In the genomic region with DNA sequence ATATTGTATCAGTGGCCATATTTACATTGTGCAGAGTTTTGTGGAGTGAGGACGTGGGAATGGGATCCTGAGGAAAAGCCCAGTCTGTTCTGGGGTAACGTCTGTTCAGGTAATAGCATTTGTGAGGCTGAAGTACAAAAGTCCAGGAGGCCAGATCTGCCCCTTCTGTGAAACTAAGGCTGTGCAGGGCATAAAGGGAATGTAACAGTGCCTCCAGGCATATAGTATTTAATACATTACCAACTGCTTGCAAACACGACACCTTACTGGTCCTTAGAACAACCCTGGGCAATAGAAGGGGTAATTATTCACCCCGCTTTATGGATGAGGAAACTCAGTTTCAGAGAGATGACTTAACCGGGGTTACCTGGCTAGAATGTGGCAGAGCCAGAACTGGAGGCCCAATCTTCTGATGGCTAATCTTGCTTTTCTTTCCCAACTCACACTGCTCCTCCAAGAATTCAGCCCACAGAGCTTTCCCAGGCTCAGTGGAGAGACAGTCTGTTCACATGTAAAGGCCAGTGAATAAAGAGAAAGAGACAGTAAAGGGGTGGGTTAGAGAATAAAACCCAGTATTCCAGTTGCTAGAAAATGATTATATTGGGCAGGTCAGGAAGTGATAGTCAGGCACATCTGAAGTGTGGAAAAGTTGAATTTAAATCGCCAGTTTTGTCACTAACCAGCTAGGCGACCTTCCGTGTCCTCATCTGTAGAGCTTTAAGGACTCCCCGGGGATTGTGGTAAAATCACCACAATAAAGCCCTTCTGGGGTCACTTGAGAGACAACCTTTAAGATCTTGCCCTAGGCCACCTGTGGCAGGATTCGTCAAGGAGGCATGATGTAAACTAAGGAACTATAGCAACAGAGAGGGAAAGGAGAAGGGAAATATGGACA, we compare ENCODE assay signal across 21 cellular contexts.
DNase-seq lines count a peak whose midpoint lies in the region; ATAC-seq and TF ChIP-seq lines count a peak whose summit lies in the region.
"Had no signal": no experiment of that assay in that cellular context is flagged by ENCODE, and none has a peak within 500 bp of the region (broad histone marks: within the 10 kb centered on the region; RNA-seq: fewer than 3 reads in every experiment).

No MANE protein-coding gene starts in this region.

- H3K27ac Mint-ChIP-seq in GM23338 (no peak overlapping the region), neural crest cell (ENCODE audit: unreplicated experiment) (peak overlapping the region; percentile 87)
- H3K27ac Mint-ChIP-seq: activated CD4-positive, alpha-beta memory T cell treated with anti-CD3 and anti-CD28 coated beads, Interleukin-2, amount 10 ng/mL, durations not matched to agents 7 days and 5 days; activated naive CD4-positive, alpha-beta T cell treated with anti-CD3 and anti-CD28 coated beads, Interleukin-2, amount 50 U/mL, for 24 hours; HFFc6; T-helper 1 cell treated with Interleukin-12 subunit alpha and Interleukin-12 subunit beta and Interleukin-4 antibody, amounts not matched to agents 30 μg/mL and 1 μg/mL, for 36 hours had no signal

- H3K9me3 ChIP-seq in Panc1 (ENCODE audit: control insufficient read depth, insufficient read depth, low read depth, low read length): no peaks in the 10 kb centered on the region
- H3K9me3 ChIP-seq: left ventricle myocardium inferior had no signal

- peaks cover 4% of the 10 kb centered on the region for H3K4me1 ChIP-seq in GM23338 (ENCODE audit: insufficient read depth)
- H3K4me1 ChIP-seq in Panc1 (ENCODE audit: control insufficient read depth, insufficient read depth, low read length): no peaks in the 10 kb centered on the region
- H3K4me1 ChIP-seq: foreskin keratinocyte, left ventricle myocardium inferior had no signal

- H3K4me2 ChIP-seq in GM23338: no peak overlapping the region

- H3K4me3 ChIP-seq in GM23338: no peak overlapping the region
- no peak overlapping the region for H3K4me3 ChIP-seq in Panc1 (ENCODE audit: low read depth in 2 of 2, low read length in 2 of 2)
- H3K4me3 ChIP-seq: left ventricle myocardium inferior had no signal

- H3K9me2 ChIP-seq in GM23338 (ENCODE audit: insufficient read depth): peaks cover 4% of the 10 kb centered on the region

- POLR2A ChIA-PET in Panc1 (lab: Charles Lee): no interaction called here

- H3K27ac ChIP-seq in GM23338 (ENCODE audit: low read depth) (no peak overlapping the region), Panc1 (ENCODE audit: low read length) (peak overlapping the region; percentile 21; the same call in 1 of the 2 replicates)
- H3K27ac ChIP-seq: foreskin keratinocyte, left ventricle myocardium inferior, parathyroid adenoma, VCaP had no signal

- no peaks in the 10 kb centered on the region for H3K79me2 ChIP-seq in GM23338 (replicated peaks; ENCODE audit: insufficient read depth)
- H3K79me2 ChIP-seq: parathyroid adenoma had no signal

- DNase-seq in GM23338 (ENCODE audit: low spot score) (peak; percentile 39), Panc1 (ENCODE audit: low read depth, low spot score) (no peak), iPS-NIHi7 (ENCODE audit: extremely low spot score) (peak; percentile 23), neural crest cell (ENCODE audit: low read depth, low spot score) (no peak), DMS53 (lab: John Stamatoyannopoulos, UW) (no peak), SIG-M5 treated with dmso at 0.1 percent for 504 hours (lab: John Stamatoyannopoulos, UW; ENCODE audit: unreplicated experiment) (no peak), DMS53 treated with DMSO at 0.1 percent for 48 hours (lab: John Stamatoyannopoulos, UW; ENCODE audit: unreplicated experiment) (no peak)
- DNase-seq in activated CD8-positive, alpha-beta memory T cell treated with anti-CD3 and anti-CD28 coated beads, Interleukin-2, amount 50 U/mL, for 48 hours: no peak
- DNase-seq: activated CD4-positive, alpha-beta memory T cell treated with anti-CD3 and anti-CD28 coated beads, Interleukin-2, amount 10 ng/mL, durations not matched to agents 7 days and 5 days; activated T-cell treated with anti-CD3 and anti-CD28 coated beads, Interleukin-2, amount 50 U/mL, for 4 hours; foreskin keratinocyte; HFFc6; left ventricle myocardium inferior; NCI-H1694 treated with DMSO at 0.1 percent for 48 hours; SHP77 treated with DMSO at 0.1 percent for 48 hours; stimulated activated CD8-positive, alpha-beta memory T cell treated with anti-CD3 and anti-CD28 coated beads, Interleukin-4, amount 100 ng/mL, for 48 hours; substantia nigra had no signal

- H3K4me1 Mint-ChIP-seq in GM23338: peaks cover 17% of the 10 kb centered on the region
- H3K4me1 Mint-ChIP-seq in neural crest cell: peaks cover 44% of the 10 kb centered on the region
- H3K4me1 Mint-ChIP-seq: activated CD4-positive, alpha-beta memory T cell treated with anti-CD3 and anti-CD28 coated beads, Interleukin-2, amount 10 ng/mL, durations not matched to agents 7 days and 5 days; activated naive CD4-positive, alpha-beta T cell treated with anti-CD3 and anti-CD28 coated beads, Interleukin-2, amount 50 U/mL, for 24 hours had no signal

- BruUV-seq in Panc1 (replicated peaks; lab: Mats Ljungman, UMichigan): no TSS peak

- no peaks in the 10 kb centered on the region for H3F3A ChIP-seq in GM23338 (replicated peaks; ENCODE audit: low read depth)

- no peaks in the 10 kb centered on the region for H3K9me3 Mint-ChIP-seq in GM23338
- H3K9me3 Mint-ChIP-seq in neural crest cell: peaks cover 3% of the 10 kb centered on the region
- H3K9me3 Mint-ChIP-seq: activated CD4-positive, alpha-beta memory T cell treated with anti-CD3 and anti-CD28 coated beads, Interleukin-2, amount 10 ng/mL, durations not matched to agents 7 days and 5 days; activated naive CD4-positive, alpha-beta T cell treated with anti-CD3 and anti-CD28 coated beads, Interleukin-2, amount 50 U/mL, for 24 hours; activated T-cell treated with anti-CD3 and anti-CD28 coated beads, Interleukin-2, amount 50 U/mL, for 4 hours; HFFc6; T-helper 1 cell treated with Interleukin-12 subunit alpha and Interleukin-12 subunit beta and Interleukin-4 antibody, amounts not matched to agents 30 μg/mL and 1 μg/mL, for 36 hours had no signal

- peak; percentile 86 for ATAC-seq in GM23338
- no peak for ATAC-seq in Panc1
- ATAC-seq: activated T-cell treated with anti-CD3 and anti-CD28 coated beads, Interleukin-2, amount 50 U/mL, for 4 hours; foreskin keratinocyte had no signal

- no peaks in the 10 kb centered on the region for H3K27me3 ChIP-seq in GM23338 (ENCODE audit: insufficient read depth)
- H3K27me3 ChIP-seq in Panc1 (ENCODE audit: control insufficient read depth, insufficient read depth, low read length): no peaks in the 10 kb centered on the region
- H3K27me3 ChIP-seq: foreskin keratinocyte had no signal

- no peaks in the 10 kb centered on the region for H3K36me3 ChIP-seq in GM23338 (ENCODE audit: insufficient read depth)
- no peaks in the 10 kb centered on the region for H3K36me3 ChIP-seq in Panc1 (ENCODE audit: control insufficient read depth, insufficient read depth, low read length)
- H3K36me3 ChIP-seq: left ventricle myocardium inferior had no signal

- in situ Hi-C loops in Panc1 (cut with HindIII; ENCODE audit: low pct_unique_long_range_greater_than_20kb, low sequenced_read_pairs): no loop called here

- TF ChIP-seq CTCF in GM23338 (conservative IDR thresholded peaks at IDR 0.05; ENCODE audit: low read depth in 2 of 2) (no peak), Panc1 (IDR thresholded peaks at IDR 0.05) (no peak), neural crest cell (conservative IDR thresholded peaks at IDR 0.05) (no peak)

- H2AFZ ChIP-seq in GM23338: no peak overlapping the region

- H4K20me1 ChIP-seq in GM23338 (replicated peaks; ENCODE audit: insufficient read depth): no peaks in the 10 kb centered on the region

- CTCF ChIA-PET in Panc1 (lab: Charles Lee): no interaction called here

- H3K4me3 Mint-ChIP-seq in GM23338: no peak overlapping the region
- H3K4me3 Mint-ChIP-seq in neural crest cell: no peak overlapping the region
- H3K4me3 Mint-ChIP-seq: activated CD4-positive, alpha-beta memory T cell treated with anti-CD3 and anti-CD28 coated beads, Interleukin-2, amount 10 ng/mL, durations not matched to agents 7 days and 5 days; activated naive CD4-positive, alpha-beta T cell treated with anti-CD3 and anti-CD28 coated beads, Interleukin-2, amount 50 U/mL, for 24 hours; activated T-cell treated with anti-CD3 and anti-CD28 coated beads, Interleukin-2, amount 50 U/mL, for 4 hours; HFFc6; T-helper 1 cell treated with Interleukin-12 subunit alpha and Interleukin-12 subunit beta and Interleukin-4 antibody, amounts not matched to agents 30 μg/mL and 1 μg/mL, for 36 hours had no signal

- H3K27me3 Mint-ChIP-seq in GM23338 (ENCODE audit: insufficient read depth, low read depth, poor library complexity) (no peaks in the 10 kb centered on the region), neural crest cell (ENCODE audit: low read depth) (no peaks in the 10 kb centered on the region)
- H3K27me3 Mint-ChIP-seq: activated CD4-positive, alpha-beta memory T cell treated with anti-CD3 and anti-CD28 coated beads, Interleukin-2, amount 10 ng/mL, durations not matched to agents 7 days and 5 days; activated naive CD4-positive, alpha-beta T cell treated with anti-CD3 and anti-CD28 coated beads, Interleukin-2, amount 50 U/mL, for 24 hours had no signal

- no peaks in the 10 kb centered on the region for H3K36me3 Mint-ChIP-seq in GM23338 (ENCODE audit: low read depth)
- H3K36me3 Mint-ChIP-seq in neural crest cell (ENCODE audit: low read depth): peaks cover 2% of the 10 kb centered on the region
- H3K36me3 Mint-ChIP-seq: activated naive CD4-positive, alpha-beta T cell treated with anti-CD3 and anti-CD28 coated beads, Interleukin-2, amount 50 U/mL, for 24 hours had no signal

- intact Hi-C loops in Panc1 (cut with micrococcal nuclease; ENCODE audit: unreplicated experiment): no loop called here

Comparison
In these comparisons a context has a peak if more than half of its experiments do, and no peak if none do; other contexts are left out.
1. DNase-seq: peak in GM23338 (single experiment) and iPS-NIHi7 (single experiment); none in Panc1 (single experiment), neural crest cell (single experiment), activated CD8-positive, alpha-beta memory T cell treated with anti-CD3 and anti-CD28 coated beads, Interleukin-2, amount 50 U/mL, for 48 hours (single experiment), DMS53 (single experiment), SIG-M5 treated with dmso at 0.1 percent for 504 hours (single experiment) and DMS53 treated with DMSO at 0.1 percent for 48 hours (single experiment).